9 cellular contexts compared by ENCODE assay signal in genomic region chr2:73177645-73178255, GRCh38. TPM values are rescaled to one million over a fixed set of nuclear protein-coding genes. Genes with fewer than 3 reads are reported as not detected.
DNase-seq lines count a peak whose midpoint lies in the region; ATAC-seq and TF ChIP-seq lines count a peak whose summit lies in the region.
"Had no signal": no experiment of that assay in that cellular context is flagged by ENCODE, and none has a peak within 500 bp of the region (broad histone marks: within the 10 kb centered on the region; RNA-seq: fewer than 3 reads in every experiment).

No MANE protein-coding gene starts in this region.

- peak; percentile 34 for DNase-seq in G401 (ENCODE audit: low spot score)
- no peak for DNase-seq in coronary artery (ENCODE audit: low spot score)
- DNase-seq in HCEC 1CT: no peak
- DNase-seq in activated effector memory CD4-positive, alpha-beta T cell treated with anti-CD3 and anti-CD28 coated beads, Interleukin-2, amount 50 U/mL, for 16 hours: no peak
- DNase-seq in Ammon's horn (ENCODE audit: low spot score): no peak

- peaks cover 7 to 9% (median 8%) of the 10 kb centered on the region in 3 donors for H3K4me1 Mint-ChIP-seq in IgD-negative memory B cell

- peaks cover 15% of the 10 kb centered on the region for H3K4me1 ChIP-seq in parathyroid adenoma

- no peaks in the 10 kb centered on the region for H3K27me3 ChIP-seq in parathyroid adenoma (ENCODE audit: control insufficient read depth, insufficient read depth, low read length)

- peaks cover 26% of the 10 kb centered on the region for H3K27me3 Mint-ChIP-seq in IgD-negative memory B cell

- peak overlapping the region; percentile 75 for H3K4me2 ChIP-seq in parathyroid adenoma (ENCODE audit: low read length)

- H3K4me3 Mint-ChIP-seq in IgD-negative memory B cell: peak overlapping the region; percentile 68 to 97 (median 88)

- H3K79me2 ChIP-seq in parathyroid adenoma: no peaks in the 10 kb centered on the region

- ATAC-seq in HG02981 (IDR thresholded peaks at IDR 0.05; ENCODE audit: unreplicated experiment): no peak

- no peaks in the 10 kb centered on the region for H3K9me3 ChIP-seq in parathyroid adenoma (ENCODE audit: control insufficient read depth, low read length)

- H3K9me3 Mint-ChIP-seq in IgD-negative memory B cell: peaks cover 0 to 3% (median 0%) of the 10 kb centered on the region in 3 donors

- no peaks in the 10 kb centered on the region for H3K36me3 ChIP-seq in parathyroid adenoma (ENCODE audit: control insufficient read depth, insufficient read depth, low read length)

- peak overlapping the region in 1 of 3 donors; percentile 77 for H3K27ac Mint-ChIP-seq in IgD-negative memory B cell

- H2AFZ ChIP-seq in parathyroid adenoma: peak overlapping the region; percentile 89

- in situ Hi-C loops in G401 (cut with HindIII; ENCODE audit: low sequenced_read_pairs): no loop called here

- H3K36me3 Mint-ChIP-seq in IgD-negative memory B cell: no peaks in the 10 kb centered on the region

- H3K9ac ChIP-seq in parathyroid adenoma: no peak overlapping the region

- H3K27ac ChIP-seq in coronary artery (peak overlapping the region in 1 of 2 donors; percentile 64), parathyroid adenoma (no peak overlapping the region)

- TF ChIP-seq CTCF in coronary artery (IDR thresholded peaks at IDR 0.05) (no peak), parathyroid adenoma (IDR thresholded peaks at IDR 0.05) (no peak)

- H3K4me3 ChIP-seq in coronary artery (peak overlapping the region; percentile 72), parathyroid adenoma (ENCODE audit: low read depth, low read length) (peak overlapping the region; percentile 67)

RNA-seq across cellular contexts. Expression of gene NOTO, which starts 24.6 kb away (rescaled TPM):
- not detected in 2 replicates for total RNA-seq in G401 (2014; rRNA removed; shearing (Covaris generic))
- not detected for polyA plus RNA-seq in IgD-negative memory B cell
- total RNA-seq: bronchial epithelial cell had no signal

RNA-seq across cellular contexts. Expression of gene SMYD5, which starts 36.3 kb away (rescaled TPM):
- 40.0 and 40.5 TPM in 2 replicates for total RNA-seq in G401 (2014; rRNA removed; shearing (Covaris generic))
- 27.4 TPM for polyA plus RNA-seq in IgD-negative memory B cell

RNA-seq across cellular contexts. Expression of gene PRADC1, which starts 55.3 kb away (rescaled TPM):
- 21.9 and 33.7 TPM in 2 replicates for total RNA-seq in G401 (2014; rRNA removed; shearing (Covaris generic))
- 12.4 TPM for polyA plus RNA-seq in IgD-negative memory B cell

RNA-seq across cellular contexts. Expression of gene CCT7, which starts 56.4 kb away (rescaled TPM):
- 797 and 982 TPM in 2 replicates for total RNA-seq in G401 (2014; rRNA removed; shearing (Covaris generic))
- polyA plus RNA-seq in IgD-negative memory B cell: 242 TPM
